ENCODE assay signal across 1 cellular context in the genomic region with DNA sequence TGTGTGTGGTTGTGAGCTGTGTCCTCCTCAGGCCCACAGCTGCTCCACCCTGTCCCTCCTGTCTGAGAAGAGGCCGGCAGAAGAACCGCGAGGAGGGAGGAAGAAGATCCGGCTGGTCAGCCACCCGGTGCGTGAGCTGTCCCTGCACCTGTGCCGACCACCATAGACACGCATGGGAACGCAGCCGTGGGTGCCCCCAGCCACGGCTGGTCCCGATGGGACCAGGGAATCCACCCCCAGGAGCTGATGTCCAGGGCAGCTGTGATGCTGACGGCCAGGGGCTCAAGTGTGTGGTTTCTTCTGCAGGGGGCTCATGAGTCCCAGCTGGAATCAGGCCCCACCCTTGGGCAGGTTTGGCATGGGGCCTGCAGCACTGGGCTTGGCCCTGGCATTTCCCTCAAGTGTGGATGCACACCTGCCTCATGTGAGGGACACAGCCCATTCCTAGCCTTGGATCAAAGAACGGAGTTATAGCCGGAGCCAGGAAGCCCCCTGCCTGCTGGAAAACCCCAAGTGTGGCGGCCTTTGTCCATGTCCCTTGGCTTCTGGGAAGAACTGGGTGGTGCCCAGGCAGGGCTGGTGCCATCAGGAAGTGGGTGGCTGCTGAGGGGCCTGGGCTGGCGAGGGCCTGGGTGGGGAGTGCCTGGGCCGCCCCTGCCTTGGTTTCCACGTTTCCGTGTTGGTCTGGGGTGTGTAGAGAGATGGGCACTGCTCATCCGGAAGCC.
TF ChIP-seq lines count a peak whose summit lies in the region.

No MANE protein-coding gene starts in this region.

TF ChIP-seq in SK-N-SH treated with all-trans-retinoic acid at 6 μM for 48 hours, 23 proteins besides CTCF, POLR2A, EP300 and RAD21:
- no peak for TF ChIP-seq GLIS3 (CRISPR knock-in tag; IDR thresholded peaks at IDR 0.05)
- TF ChIP-seq, protein P1, sequence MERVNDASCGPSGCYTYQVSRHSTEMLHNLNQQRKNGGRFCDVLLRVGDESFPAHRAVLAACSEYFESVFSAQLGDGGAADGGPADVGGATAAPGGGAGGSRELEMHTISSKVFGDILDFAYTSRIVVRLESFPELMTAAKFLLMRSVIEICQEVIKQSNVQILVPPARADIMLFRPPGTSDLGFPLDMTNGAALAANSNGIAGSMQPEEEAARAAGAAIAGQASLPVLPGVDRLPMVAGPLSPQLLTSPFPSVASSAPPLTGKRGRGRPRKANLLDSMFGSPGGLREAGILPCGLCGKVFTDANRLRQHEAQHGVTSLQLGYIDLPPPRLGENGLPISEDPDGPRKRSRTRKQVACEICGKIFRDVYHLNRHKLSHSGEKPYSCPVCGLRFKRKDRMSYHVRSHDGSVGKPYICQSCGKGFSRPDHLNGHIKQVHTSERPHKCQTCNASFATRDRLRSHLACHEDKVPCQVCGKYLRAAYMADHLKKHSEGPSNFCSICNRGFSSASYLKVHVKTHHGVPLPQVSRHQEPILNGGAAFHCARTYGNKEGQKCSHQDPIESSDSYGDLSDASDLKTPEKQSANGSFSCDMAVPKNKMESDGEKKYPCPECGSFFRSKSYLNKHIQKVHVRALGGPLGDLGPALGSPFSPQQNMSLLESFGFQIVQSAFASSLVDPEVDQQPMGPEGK (CRISPR knock-in tag; IDR thresholded peaks at IDR 0.05; ENCODE audit: borderline replicate concordance) = no peak
- TF ChIP-seq, protein P2, sequence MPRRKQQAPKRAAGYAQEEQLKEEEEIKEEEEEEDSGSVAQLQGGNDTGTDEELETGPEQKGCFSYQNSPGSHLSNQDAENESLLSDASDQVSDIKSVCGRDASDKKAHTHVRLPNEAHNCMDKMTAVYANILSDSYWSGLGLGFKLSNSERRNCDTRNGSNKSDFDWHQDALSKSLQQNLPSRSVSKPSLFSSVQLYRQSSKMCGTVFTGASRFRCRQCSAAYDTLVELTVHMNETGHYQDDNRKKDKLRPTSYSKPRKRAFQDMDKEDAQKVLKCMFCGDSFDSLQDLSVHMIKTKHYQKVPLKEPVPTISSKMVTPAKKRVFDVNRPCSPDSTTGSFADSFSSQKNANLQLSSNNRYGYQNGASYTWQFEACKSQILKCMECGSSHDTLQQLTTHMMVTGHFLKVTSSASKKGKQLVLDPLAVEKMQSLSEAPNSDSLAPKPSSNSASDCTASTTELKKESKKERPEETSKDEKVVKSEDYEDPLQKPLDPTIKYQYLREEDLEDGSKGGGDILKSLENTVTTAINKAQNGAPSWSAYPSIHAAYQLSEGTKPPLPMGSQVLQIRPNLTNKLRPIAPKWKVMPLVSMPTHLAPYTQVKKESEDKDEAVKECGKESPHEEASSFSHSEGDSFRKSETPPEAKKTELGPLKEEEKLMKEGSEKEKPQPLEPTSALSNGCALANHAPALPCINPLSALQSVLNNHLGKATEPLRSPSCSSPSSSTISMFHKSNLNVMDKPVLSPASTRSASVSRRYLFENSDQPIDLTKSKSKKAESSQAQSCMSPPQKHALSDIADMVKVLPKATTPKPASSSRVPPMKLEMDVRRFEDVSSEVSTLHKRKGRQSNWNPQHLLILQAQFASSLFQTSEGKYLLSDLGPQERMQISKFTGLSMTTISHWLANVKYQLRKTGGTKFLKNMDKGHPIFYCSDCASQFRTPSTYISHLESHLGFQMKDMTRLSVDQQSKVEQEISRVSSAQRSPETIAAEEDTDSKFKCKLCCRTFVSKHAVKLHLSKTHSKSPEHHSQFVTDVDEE (CRISPR knock-in tag; IDR thresholded peaks at IDR 0.05) = no peak
- no peak for TF ChIP-seq BACH2 (CRISPR knock-in tag; IDR thresholded peaks at IDR 0.05; ENCODE audit: borderline replicate concordance)
- TF ChIP-seq OSR1 (CRISPR knock-in tag; IDR thresholded peaks at IDR 0.05) = no peak
- no peak for TF ChIP-seq ZNF565 (CRISPR knock-in tag; conservative IDR thresholded peaks at IDR 0.05; ENCODE audit: low read depth)
- TF ChIP-seq, protein P3, sequence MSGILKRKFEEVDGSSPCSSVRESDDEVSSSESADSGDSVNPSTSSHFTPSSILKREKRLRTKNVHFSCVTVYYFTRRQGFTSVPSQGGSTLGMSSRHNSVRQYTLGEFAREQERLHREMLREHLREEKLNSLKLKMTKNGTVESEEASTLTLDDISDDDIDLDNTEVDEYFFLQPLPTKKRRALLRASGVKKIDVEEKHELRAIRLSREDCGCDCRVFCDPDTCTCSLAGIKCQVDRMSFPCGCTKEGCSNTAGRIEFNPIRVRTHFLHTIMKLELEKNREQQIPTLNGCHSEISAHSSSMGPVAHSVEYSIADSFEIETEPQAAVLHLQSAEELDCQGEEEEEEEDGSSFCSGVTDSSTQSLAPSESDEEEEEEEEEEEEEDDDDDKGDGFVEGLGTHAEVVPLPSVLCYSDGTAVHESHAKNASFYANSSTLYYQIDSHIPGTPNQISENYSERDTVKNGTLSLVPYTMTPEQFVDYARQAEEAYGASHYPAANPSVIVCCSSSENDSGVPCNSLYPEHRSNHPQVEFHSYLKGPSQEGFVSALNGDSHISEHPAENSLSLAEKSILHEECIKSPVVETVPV (CRISPR knock-in tag; IDR thresholded peaks at IDR 0.05) = no peak
